In the genomic region with DNA sequence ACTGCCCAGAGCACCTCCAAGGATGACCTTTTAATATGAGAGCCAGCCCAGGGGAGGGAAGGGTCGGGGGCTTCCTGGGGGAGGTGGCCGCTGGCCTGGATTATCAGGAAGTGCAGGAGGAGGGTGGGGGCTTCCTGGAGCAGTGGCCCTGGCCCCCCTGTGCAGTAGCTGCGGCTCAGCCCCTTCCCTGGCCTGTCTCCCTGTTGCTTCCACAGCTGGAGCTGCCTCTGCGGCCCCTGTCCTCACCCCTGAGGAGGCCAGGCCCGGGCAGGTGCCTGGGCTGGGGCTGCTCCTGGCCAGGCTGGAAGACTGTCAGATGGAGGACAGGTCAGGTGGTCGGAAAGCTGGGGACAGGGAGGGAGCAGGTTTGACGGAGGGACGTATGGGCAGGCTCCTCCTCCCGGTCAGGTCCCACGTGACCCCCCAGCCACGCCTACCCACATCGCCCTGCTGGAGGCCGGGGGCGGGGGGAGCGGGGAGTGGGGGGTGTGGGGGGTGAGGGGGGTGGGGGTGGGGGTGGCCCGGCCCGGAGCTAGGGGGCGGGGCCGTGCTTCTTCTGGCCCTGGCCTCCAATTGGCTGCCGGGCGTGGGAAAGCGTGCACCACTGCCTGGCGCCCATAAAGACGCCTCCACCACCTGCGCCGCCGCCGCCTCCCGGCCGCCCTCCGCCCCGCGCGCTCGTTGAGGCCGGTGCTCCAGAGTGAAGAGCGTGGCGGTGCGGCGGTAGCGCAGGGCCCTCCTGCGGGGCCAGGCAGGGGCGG, we compare ENCODE assay signal across 1 cellular context.
TF ChIP-seq lines count a peak whose summit lies in the region.

No MANE protein-coding gene starts in this region.

TF ChIP-seq in HepG2, 621 proteins besides CTCF, POLR2A, EP300 and RAD21 (continued from another document and continues in another):
- TF ChIP-seq, protein P1, sequence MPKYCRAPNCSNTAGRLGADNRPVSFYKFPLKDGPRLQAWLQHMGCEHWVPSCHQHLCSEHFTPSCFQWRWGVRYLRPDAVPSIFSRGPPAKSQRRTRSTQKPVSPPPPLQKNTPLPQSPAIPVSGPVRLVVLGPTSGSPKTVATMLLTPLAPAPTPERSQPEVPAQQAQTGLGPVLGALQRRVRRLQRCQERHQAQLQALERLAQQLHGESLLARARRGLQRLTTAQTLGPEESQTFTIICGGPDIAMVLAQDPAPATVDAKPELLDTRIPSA (CRISPR knock-in tag; IDR thresholded peaks at IDR 0.05; ENCODE audit: borderline replicate concordance), result no peak
- TF ChIP-seq SMC3 (IDR thresholded peaks at IDR 0.05; ENCODE audit: low read length) (no peak), ZNF441 (CRISPR knock-in tag; IDR thresholded peaks at IDR 0.05; ENCODE audit: borderline replicate concordance) (no peak), ZNF660 (CRISPR knock-in tag; IDR thresholded peaks at IDR 0.05; ENCODE audit: borderline replicate concordance, low read depth) (no peak), ZNF878 (CRISPR knock-in tag; IDR thresholded peaks at IDR 0.05) (no peak), RARA (CRISPR knock-in tag; IDR thresholded peaks at IDR 0.05) (no peak), ETV5 (CRISPR knock-in tag; IDR thresholded peaks at IDR 0.05; ENCODE audit: borderline replicate concordance) (no peak; the same call in 1 of the 2 replicates), ZNF616 (CRISPR knock-in tag; IDR thresholded peaks at IDR 0.05; ENCODE audit: low read depth) (no peak), ZNF644 (CRISPR knock-in tag; IDR thresholded peaks at IDR 0.05; ENCODE audit: low read depth) (no peak), ZNF230 (CRISPR knock-in tag; IDR thresholded peaks at IDR 0.05) (no peak), ZNF382 (CRISPR knock-in tag; IDR thresholded peaks at IDR 0.05; ENCODE audit: borderline replicate concordance) (no peak), ZBTB7A (CRISPR knock-in tag; IDR thresholded peaks at IDR 0.05) (no peak), CCAR2 (optimal IDR thresholded peaks at IDR 0.05; ENCODE audit: low read depth, low read length) (no peak), ZNF782 (CRISPR knock-in tag; IDR thresholded peaks at IDR 0.05; ENCODE audit: borderline replicate concordance) (no peak), NBN (conservative IDR thresholded peaks at IDR 0.05) (no peak), ZEB1 (IDR thresholded peaks at IDR 0.05; ENCODE audit: insufficient replicate concordance, low read depth) (peak; percentile 17), ZNF251 (CRISPR knock-in tag; IDR thresholded peaks at IDR 0.05) (no peak), ZNF282 (IDR thresholded peaks at IDR 0.05; ENCODE audit: partially characterized antibody) (no peak), FOXK1 (CRISPR knock-in tag; IDR thresholded peaks at IDR 0.05; ENCODE audit: borderline replicate concordance, low read depth) (no peak), MAFK (conservative IDR thresholded peaks at IDR 0.05 in 1 of 2, IDR thresholded peaks at IDR 0.05 in 1 of 2; ENCODE audit: low read length in 2 of 2) (no peak), ATAD3A (CRISPR knock-in tag; IDR thresholded peaks at IDR 0.05) (no peak), BRCA1 (CRISPR knock-in tag; IDR thresholded peaks at IDR 0.05) (no peak), ZNF766 (CRISPR knock-in tag; IDR thresholded peaks at IDR 0.05; ENCODE audit: borderline replicate concordance) (no peak), ZNF605 (CRISPR knock-in tag; IDR thresholded peaks at IDR 0.05) (no peak), ZNF333 (CRISPR knock-in tag; IDR thresholded peaks at IDR 0.05; ENCODE audit: borderline replicate concordance) (no peak), RCOR2 (CRISPR knock-in tag; IDR thresholded peaks at IDR 0.05) (no peak), ZFY (CRISPR knock-in tag; IDR thresholded peaks at IDR 0.05) (peak; percentile 56; the same call in 1 of the 2 replicates), ZNF34 (CRISPR knock-in tag; IDR thresholded peaks at IDR 0.05; ENCODE audit: borderline replicate concordance) (no peak), FOXJ3 (CRISPR knock-in tag; IDR thresholded peaks at IDR 0.05; ENCODE audit: borderline replicate concordance) (no peak), ZBTB38 (CRISPR knock-in tag; IDR thresholded peaks at IDR 0.05) (peak; percentile 34; the same call in 1 of the 2 replicates), KDM5B (CRISPR knock-in tag; IDR thresholded peaks at IDR 0.05; ENCODE audit: borderline replicate concordance) (no peak; the same call in 1 of the 2 replicates), ZNF879 (CRISPR knock-in tag; IDR thresholded peaks at IDR 0.05) (no peak), RFX3 (CRISPR knock-in tag; IDR thresholded peaks at IDR 0.05) (no peak), ZNF737 (CRISPR knock-in tag; IDR thresholded peaks at IDR 0.05; ENCODE audit: borderline replicate concordance) (no peak), TCF7 (IDR thresholded peaks at IDR 0.05; ENCODE audit: low read depth) (no peak), ZNF121 (CRISPR knock-in tag; IDR thresholded peaks at IDR 0.05) (no peak), SIN3A (IDR thresholded peaks at IDR 0.05; ENCODE audit: borderline replicate concordance, low read depth, low read length) (peak; percentile 50; the same call in 1 of the 2 replicates), ZNF550 (CRISPR knock-in tag; IDR thresholded peaks at IDR 0.05; ENCODE audit: borderline replicate concordance) (no peak), TGIF2 (CRISPR knock-in tag; IDR thresholded peaks at IDR 0.05) (peak; percentile 25; the same call in 1 of the 2 replicates), ZNF256 (CRISPR knock-in tag; conservative IDR thresholded peaks at IDR 0.05) (no peak), MTF1 (CRISPR knock-in tag; IDR thresholded peaks at IDR 0.05) (no peak), JUN (CRISPR knock-in tag; IDR thresholded peaks at IDR 0.05) (no peak), ZNF543 (CRISPR knock-in tag; IDR thresholded peaks at IDR 0.05) (no peak), HNRNPLL (IDR thresholded peaks at IDR 0.05; ENCODE audit: low read depth, low read length, poor library complexity, severe bottlenecking) (peak; percentile 97), ZNF788 (CRISPR knock-in tag; IDR thresholded peaks at IDR 0.05; ENCODE audit: borderline replicate concordance) (no peak), CREM (IDR thresholded peaks at IDR 0.05) (no peak), CREM (CRISPR knock-in tag; IDR thresholded peaks at IDR 0.05) (no peak)
- TF ChIP-seq, protein P2, sequence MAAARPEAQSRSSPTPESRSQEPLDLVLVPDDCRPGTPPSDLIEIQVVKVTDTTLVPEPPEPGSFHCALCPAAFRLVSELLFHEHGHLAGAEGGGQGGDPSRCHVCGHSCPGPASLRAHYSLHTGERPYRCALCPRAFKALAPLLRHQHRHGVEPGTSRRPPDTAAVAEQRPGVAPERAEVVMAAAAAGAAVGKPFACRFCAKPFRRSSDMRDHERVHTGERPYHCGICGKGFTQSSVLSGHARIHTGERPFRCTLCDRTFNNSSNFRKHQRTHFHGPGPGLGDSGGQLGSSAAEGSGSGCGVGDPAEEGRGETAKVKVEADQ (CRISPR knock-in tag; IDR thresholded peaks at IDR 0.05; ENCODE audit: borderline replicate concordance), result no peak
- TF ChIP-seq, protein P3, sequence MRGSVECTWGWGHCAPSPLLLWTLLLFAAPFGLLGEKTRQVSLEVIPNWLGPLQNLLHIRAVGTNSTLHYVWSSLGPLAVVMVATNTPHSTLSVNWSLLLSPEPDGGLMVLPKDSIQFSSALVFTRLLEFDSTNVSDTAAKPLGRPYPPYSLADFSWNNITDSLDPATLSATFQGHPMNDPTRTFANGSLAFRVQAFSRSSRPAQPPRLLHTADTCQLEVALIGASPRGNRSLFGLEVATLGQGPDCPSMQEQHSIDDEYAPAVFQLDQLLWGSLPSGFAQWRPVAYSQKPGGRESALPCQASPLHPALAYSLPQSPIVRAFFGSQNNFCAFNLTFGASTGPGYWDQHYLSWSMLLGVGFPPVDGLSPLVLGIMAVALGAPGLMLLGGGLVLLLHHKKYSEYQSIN (CRISPR knock-in tag; IDR thresholded peaks at IDR 0.05; ENCODE audit: borderline replicate concordance), result no peak
- TF ChIP-seq, protein P4, sequence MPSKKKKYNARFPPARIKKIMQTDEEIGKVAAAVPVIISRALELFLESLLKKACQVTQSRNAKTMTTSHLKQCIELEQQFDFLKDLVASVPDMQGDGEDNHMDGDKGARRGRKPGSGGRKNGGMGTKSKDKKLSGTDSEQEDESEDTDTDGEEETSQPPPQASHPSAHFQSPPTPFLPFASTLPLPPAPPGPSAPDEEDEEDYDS (CRISPR knock-in tag; IDR thresholded peaks at IDR 0.05), result peak; percentile 95
- TF ChIP-seq, protein P5, sequence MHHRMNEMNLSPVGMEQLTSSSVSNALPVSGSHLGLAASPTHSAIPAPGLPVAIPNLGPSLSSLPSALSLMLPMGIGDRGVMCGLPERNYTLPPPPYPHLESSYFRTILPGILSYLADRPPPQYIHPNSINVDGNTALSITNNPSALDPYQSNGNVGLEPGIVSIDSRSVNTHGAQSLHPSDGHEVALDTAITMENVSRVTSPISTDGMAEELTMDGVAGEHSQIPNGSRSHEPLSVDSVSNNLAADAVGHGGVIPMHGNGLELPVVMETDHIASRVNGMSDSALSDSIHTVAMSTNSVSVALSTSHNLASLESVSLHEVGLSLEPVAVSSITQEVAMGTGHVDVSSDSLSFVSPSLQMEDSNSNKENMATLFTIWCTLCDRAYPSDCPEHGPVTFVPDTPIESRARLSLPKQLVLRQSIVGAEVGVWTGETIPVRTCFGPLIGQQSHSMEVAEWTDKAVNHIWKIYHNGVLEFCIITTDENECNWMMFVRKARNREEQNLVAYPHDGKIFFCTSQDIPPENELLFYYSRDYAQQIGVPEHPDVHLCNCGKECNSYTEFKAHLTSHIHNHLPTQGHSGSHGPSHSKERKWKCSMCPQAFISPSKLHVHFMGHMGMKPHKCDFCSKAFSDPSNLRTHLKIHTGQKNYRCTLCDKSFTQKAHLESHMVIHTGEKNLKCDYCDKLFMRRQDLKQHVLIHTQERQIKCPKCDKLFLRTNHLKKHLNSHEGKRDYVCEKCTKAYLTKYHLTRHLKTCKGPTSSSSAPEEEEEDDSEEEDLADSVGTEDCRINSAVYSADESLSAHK (CRISPR knock-in tag; IDR thresholded peaks at IDR 0.05; ENCODE audit: borderline replicate concordance), result no peak
- TF ChIP-seq, protein P6, sequence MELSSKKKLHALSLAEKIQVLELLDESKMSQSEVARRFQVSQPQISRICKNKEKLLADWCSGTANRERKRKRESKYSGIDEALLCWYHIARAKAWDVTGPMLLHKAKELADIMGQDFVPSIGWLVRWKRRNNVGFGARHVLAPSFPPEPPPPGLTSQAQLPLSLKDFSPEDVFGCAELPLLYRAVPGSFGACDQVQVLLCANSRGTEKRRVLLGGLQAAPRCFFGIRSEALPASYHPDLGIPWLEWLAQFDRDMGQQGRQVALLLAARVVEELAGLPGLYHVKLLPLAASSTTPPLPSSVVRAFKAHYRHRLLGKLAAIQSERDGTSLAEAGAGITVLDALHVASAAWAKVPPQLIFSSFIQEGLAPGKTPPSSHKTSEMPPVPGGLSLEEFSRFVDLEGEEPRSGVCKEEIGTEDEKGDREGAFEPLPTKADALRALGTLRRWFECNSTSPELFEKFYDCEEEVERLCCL (CRISPR knock-in tag; IDR thresholded peaks at IDR 0.05; ENCODE audit: borderline replicate concordance), result no peak
- TF ChIP-seq, protein P7, sequence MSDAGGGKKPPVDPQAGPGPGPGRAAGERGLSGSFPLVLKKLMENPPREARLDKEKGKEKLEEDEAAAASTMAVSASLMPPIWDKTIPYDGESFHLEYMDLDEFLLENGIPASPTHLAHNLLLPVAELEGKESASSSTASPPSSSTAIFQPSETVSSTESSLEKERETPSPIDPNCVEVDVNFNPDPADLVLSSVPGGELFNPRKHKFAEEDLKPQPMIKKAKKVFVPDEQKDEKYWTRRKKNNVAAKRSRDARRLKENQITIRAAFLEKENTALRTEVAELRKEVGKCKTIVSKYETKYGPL (CRISPR knock-in tag; IDR thresholded peaks at IDR 0.05), result no peak
- TF ChIP-seq, protein P8, sequence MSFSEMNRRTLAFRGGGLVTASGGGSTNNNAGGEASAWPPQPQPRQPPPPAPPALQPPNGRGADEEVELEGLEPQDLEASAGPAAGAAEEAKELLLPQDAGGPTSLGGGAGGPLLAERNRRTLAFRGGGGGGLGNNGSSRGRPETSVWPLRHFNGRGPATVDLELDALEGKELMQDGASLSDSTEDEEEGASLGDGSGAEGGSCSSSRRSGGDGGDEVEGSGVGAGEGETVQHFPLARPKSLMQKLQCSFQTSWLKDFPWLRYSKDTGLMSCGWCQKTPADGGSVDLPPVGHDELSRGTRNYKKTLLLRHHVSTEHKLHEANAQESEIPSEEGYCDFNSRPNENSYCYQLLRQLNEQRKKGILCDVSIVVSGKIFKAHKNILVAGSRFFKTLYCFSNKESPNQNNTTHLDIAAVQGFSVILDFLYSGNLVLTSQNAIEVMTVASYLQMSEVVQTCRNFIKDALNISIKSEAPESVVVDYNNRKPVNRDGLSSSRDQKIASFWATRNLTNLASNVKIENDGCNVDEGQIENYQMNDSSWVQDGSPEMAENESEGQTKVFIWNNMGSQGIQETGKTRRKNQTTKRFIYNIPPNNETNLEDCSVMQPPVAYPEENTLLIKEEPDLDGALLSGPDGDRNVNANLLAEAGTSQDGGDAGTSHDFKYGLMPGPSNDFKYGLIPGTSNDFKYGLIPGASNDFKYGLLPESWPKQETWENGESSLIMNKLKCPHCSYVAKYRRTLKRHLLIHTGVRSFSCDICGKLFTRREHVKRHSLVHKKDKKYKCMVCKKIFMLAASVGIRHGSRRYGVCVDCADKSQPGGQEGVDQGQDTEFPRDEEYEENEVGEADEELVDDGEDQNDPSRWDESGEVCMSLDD (CRISPR knock-in tag; IDR thresholded peaks at IDR 0.05; ENCODE audit: borderline replicate concordance), result no peak
- TF ChIP-seq, protein P9, sequence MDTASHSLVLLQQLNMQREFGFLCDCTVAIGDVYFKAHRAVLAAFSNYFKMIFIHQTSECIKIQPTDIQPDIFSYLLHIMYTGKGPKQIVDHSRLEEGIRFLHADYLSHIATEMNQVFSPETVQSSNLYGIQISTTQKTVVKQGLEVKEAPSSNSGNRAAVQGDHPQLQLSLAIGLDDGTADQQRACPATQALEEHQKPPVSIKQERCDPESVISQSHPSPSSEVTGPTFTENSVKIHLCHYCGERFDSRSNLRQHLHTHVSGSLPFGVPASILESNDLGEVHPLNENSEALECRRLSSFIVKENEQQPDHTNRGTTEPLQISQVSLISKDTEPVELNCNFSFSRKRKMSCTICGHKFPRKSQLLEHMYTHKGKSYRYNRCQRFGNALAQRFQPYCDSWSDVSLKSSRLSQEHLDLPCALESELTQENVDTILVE (CRISPR knock-in tag; IDR thresholded peaks at IDR 0.05), result no peak
- TF ChIP-seq, protein P10, sequence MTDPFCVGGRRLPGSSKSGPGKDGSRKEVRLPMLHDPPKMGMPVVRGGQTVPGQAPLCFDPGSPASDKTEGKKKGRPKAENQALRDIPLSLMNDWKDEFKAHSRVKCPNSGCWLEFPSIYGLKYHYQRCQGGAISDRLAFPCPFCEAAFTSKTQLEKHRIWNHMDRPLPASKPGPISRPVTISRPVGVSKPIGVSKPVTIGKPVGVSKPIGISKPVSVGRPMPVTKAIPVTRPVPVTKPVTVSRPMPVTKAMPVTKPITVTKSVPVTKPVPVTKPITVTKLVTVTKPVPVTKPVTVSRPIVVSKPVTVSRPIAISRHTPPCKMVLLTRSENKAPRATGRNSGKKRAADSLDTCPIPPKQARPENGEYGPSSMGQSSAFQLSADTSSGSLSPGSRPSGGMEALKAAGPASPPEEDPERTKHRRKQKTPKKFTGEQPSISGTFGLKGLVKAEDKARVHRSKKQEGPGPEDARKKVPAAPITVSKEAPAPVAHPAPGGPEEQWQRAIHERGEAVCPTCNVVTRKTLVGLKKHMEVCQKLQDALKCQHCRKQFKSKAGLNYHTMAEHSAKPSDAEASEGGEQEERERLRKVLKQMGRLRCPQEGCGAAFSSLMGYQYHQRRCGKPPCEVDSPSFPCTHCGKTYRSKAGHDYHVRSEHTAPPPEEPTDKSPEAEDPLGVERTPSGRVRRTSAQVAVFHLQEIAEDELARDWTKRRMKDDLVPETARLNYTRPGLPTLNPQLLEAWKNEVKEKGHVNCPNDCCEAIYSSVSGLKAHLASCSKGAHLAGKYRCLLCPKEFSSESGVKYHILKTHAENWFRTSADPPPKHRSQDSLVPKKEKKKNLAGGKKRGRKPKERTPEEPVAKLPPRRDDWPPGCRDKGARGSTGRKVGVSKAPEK (CRISPR knock-in tag; IDR thresholded peaks at IDR 0.05; ENCODE audit: borderline replicate concordance), result no peak
